Comparison of ENCODE assay signal across 31 cellular contexts in the genomic region with DNA sequence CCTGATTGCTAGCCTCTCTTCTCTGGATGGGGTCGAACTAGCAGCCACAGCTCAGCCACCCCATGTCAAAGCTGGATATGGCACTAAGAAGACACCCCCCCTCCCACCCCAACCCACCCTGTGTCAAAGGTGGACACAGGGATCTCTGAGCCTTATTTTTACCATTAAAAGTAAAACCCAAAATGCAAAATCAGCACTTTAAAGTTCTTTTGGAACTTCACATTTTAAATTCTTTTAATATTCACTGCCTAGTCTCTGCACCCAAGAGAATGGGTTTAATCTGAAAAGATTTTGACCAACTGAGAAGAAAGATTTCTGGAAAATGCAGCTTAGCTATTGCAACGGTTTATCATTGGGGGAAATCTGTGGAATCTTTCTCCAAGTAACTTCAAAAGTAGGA.
"Had no signal": no experiment of that assay in that cellular context is flagged by ENCODE, and none has a peak within 500 bp of the region (broad histone marks: within the 10 kb centered on the region; RNA-seq: fewer than 3 reads in every experiment).

No MANE protein-coding gene starts in this region.

- H3K4me3 ChIP-seq: coronary artery, dorsolateral prefrontal cortex had no signal

- H3K27ac ChIP-seq: brain microvascular endothelial cell, coronary artery, dorsolateral prefrontal cortex, WERI-Rb-1 had no signal

- H3K9me3 Mint-ChIP-seq: activated B cell treated with CpG ODN at 0.5 μM for 24 hours; activated CD8-positive, alpha-beta T cell treated with anti-CD3 and anti-CD28 coated beads for 36 hours; activated T-cell treated with anti-CD3 and anti-CD28 coated beads, Interleukin-2, amount 50 U/mL, for 4 hours; activated T-helper 17 cell treated with anti-CD3 and anti-CD28 coated beads, Interleukin-2, amount 50 U/mL, for 72 hours; central memory CD8-positive, alpha-beta T cell; dendritic cell treated with granulocyte-macrophage colony-stimulating factor and Interleukin-4, amounts not matched to agents 40 ng/mL and 50 ng/mL, for 4 days; endodermal cell; T-helper 2 cell treated with Interferon-gamma antibody and Interleukin-4, amounts not matched to agents 5 μg/mL and 100 μg/mL, for 36 hours had no signal

- H3K27me3 ChIP-seq: brain microvascular endothelial cell, dorsolateral prefrontal cortex had no signal

- DNase-seq: activated B cell treated with CpG ODN at 0.5 μM for 24 hours; activated CD4-positive, alpha-beta T cell treated with anti-CD3 and anti-CD28 coated beads for 48 hours; activated CD4-positive, alpha-beta T cell treated with anti-CD3 and anti-CD28 coated beads, Interleukin-2, amount 50 U/mL, for 1 hour; activated CD4-positive, alpha-beta T cell treated with anti-CD3 and anti-CD28 coated beads, Interleukin-2, amount 50 U/mL, for 48 hours; activated CD8-positive, alpha-beta memory T cell treated with anti-CD3 and anti-CD28 coated beads for 24 hours; activated CD8-positive, alpha-beta T cell treated with anti-CD3 and anti-CD28 coated beads for 36 hours; activated effector memory CD4-positive, alpha-beta T cell treated with Interleukin-2 at 50 U/mL for 16 hours; activated gamma-delta T cell treated with Interleukin-2 at 50 U/mL for 16 hours; activated naive CD4-positive, alpha-beta T cell treated with anti-CD3 and anti-CD28 coated beads, Interleukin-2, amount 50 U/mL, for 16 hours; activated naive CD4-positive, alpha-beta T cell treated with Interleukin-2 at 50 U/mL for 16 hours; activated T-cell treated with anti-CD3 and anti-CD28 coated beads, Interleukin-2, amount 50 U/mL, for 4 hours; amniotic stem cell; anterior cingulate cortex; brain microvascular endothelial cell; dorsolateral prefrontal cortex; effector memory CD4-positive, alpha-beta T cell; endodermal cell; foreskin fibroblast; glutamatergic neuron; T-helper 1 cell; T-helper 17 cell; T1000; WERI-Rb-1 had no signal

- H3K4me3 Mint-ChIP-seq: activated B cell treated with CpG ODN at 0.5 μM for 24 hours; activated CD8-positive, alpha-beta T cell treated with anti-CD3 and anti-CD28 coated beads for 36 hours; activated naive CD8-positive, alpha-beta T cell; activated T-cell treated with anti-CD3 and anti-CD28 coated beads, Interleukin-2, amount 50 U/mL, for 4 hours; activated T-helper 17 cell treated with anti-CD3 and anti-CD28 coated beads, Interleukin-2, amount 50 U/mL, for 72 hours; central memory CD8-positive, alpha-beta T cell; dendritic cell treated with granulocyte-macrophage colony-stimulating factor and Interleukin-4, amounts not matched to agents 40 ng/mL and 50 ng/mL, for 4 days; endodermal cell; T-helper 17 cell; T-helper 2 cell treated with Interferon-gamma antibody and Interleukin-4, amounts not matched to agents 5 μg/mL and 100 μg/mL, for 36 hours had no signal

- ATAC-seq: activated CD4-positive, CD25-positive, alpha-beta regulatory T cell treated with anti-CD3 and anti-CD28 coated beads, Interleukin-2, amount 50 U/mL, for 24 hours; activated CD8-positive, alpha-beta T cell treated with anti-CD3 and anti-CD28 coated beads for 36 hours; activated T-cell treated with anti-CD3 and anti-CD28 coated beads, Interleukin-2, amount 50 U/mL, for 4 hours; activated T-helper 17 cell treated with anti-CD3 and anti-CD28 coated beads, Interleukin-2, amount 50 U/mL, for 72 hours; esophagus mucosa; T-helper 17 cell had no signal

- H3K36me3 ChIP-seq: brain microvascular endothelial cell, WERI-Rb-1 had no signal

- H3K27me3 Mint-ChIP-seq: activated CD8-positive, alpha-beta T cell treated with anti-CD3 and anti-CD28 coated beads for 36 hours; activated naive CD8-positive, alpha-beta T cell; activated T-helper 17 cell treated with anti-CD3 and anti-CD28 coated beads, Interleukin-2, amount 50 U/mL, for 72 hours; central memory CD8-positive, alpha-beta T cell; T-helper 17 cell had no signal

- H3K27ac Mint-ChIP-seq: activated B cell treated with CpG ODN at 0.5 μM for 24 hours; activated CD8-positive, alpha-beta T cell treated with anti-CD3 and anti-CD28 coated beads for 36 hours; activated naive CD8-positive, alpha-beta T cell; activated T-helper 17 cell treated with anti-CD3 and anti-CD28 coated beads, Interleukin-2, amount 50 U/mL, for 72 hours; dendritic cell treated with granulocyte-macrophage colony-stimulating factor and Interleukin-4, amounts not matched to agents 40 ng/mL and 50 ng/mL, for 4 days; endodermal cell; T-helper 17 cell; T-helper 2 cell treated with Interferon-gamma antibody and Interleukin-4, amounts not matched to agents 5 μg/mL and 100 μg/mL, for 36 hours had no signal
